ENCODE assay signal across 8 cellular contexts in the genomic region with DNA sequence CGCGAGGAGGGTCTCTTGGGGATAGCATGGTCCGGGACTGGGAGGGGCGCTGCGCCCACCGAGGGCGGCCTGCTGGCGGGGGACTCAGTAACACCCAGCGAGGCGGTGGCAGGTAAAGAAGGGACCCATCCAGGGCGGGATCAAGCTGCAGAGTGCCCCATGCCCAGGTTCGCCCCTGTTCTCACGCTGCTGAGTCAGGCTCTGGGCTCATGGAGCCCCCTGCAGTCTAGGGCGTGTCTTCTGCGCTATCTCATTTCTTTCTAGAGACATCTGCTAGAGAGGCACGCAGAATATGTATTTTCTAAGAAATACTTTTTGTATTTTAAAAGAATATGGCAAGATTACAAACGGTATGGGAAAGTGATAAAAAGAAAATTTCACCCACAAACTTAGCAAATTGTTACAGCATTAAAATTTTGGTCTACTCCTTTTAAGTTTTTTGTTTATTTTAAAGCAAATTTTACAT. TPM values are rescaled to one million over a fixed set of nuclear protein-coding genes. Genes with fewer than 3 reads are reported as not detected.
DNase-seq lines count a peak whose midpoint lies in the region; ATAC-seq and TF ChIP-seq lines count a peak whose summit lies in the region.

No MANE protein-coding gene starts in this region.

- TF ChIP-seq CTCF in epithelial cell of proximal tubule (conservative IDR thresholded peaks at IDR 0.05; ENCODE audit: low read depth, low read length): peak; percentile 24

- H3K4me3 ChIP-seq in HUES48 (ENCODE audit: low read depth, low read length) (peak overlapping the region; percentile 76), epithelial cell of proximal tubule (ENCODE audit: low read depth, low read length) (peak overlapping the region; percentile 84), muscle layer of duodenum (ENCODE audit: low read depth in 1 of 2, low read length in 2 of 2) (peak overlapping the region; percentile 65 to 88)

- DNase-seq in D341Med (ENCODE audit: low spot score) (peak; percentile 77), epithelial cell of proximal tubule (ENCODE audit: low read depth) (no peak), GM03348 (ENCODE audit: low spot score) (no peak)

- no peaks in the 10 kb centered on the region for H3K36me3 ChIP-seq in HUES48 (ENCODE audit: control insufficient read depth, insufficient read depth, low read length)
- no peaks in the 10 kb centered on the region for H3K36me3 ChIP-seq in muscle layer of duodenum (ENCODE audit: control insufficient read depth in 1 of 2, insufficient read depth in 2 of 2, low read length in 2 of 2)

- no peaks in the 10 kb centered on the region for H3K9me3 ChIP-seq in HUES48 (ENCODE audit: control insufficient read depth, insufficient read depth, low read length)
- peaks cover 0 to 10% of the 10 kb centered on the region in 2 donors for H3K9me3 ChIP-seq in muscle layer of duodenum (ENCODE audit: control insufficient read depth in 1 of 2, low read length in 2 of 2)

- H3K4me1 ChIP-seq in HUES48 (ENCODE audit: control insufficient read depth, insufficient read depth, low read length) (peaks cover 9% of the 10 kb centered on the region; the same call in 1 of the 2 replicates), muscle layer of duodenum (ENCODE audit: control insufficient read depth in 1 of 2, insufficient read depth in 2 of 2, low read length in 2 of 2) (peaks cover 6 to 26% of the 10 kb centered on the region in 2 donors)

- peak; percentile 50 for ATAC-seq in GM19397 (IDR thresholded peaks at IDR 0.05; ENCODE audit: unreplicated experiment)
- ATAC-seq in SK-N-SH treated with all-trans-retinoic acid at 6 μM for 48 hours: peak; percentile 77
- no peak for ATAC-seq in HG02610 (IDR thresholded peaks at IDR 0.05; ENCODE audit: unreplicated experiment)

- H3K27ac ChIP-seq in HUES48 (ENCODE audit: low read depth, low read length): no peak overlapping the region
- H3K27ac ChIP-seq in muscle layer of duodenum (ENCODE audit: low read length): no peak overlapping the region

- H3K27me3 ChIP-seq in HUES48 (ENCODE audit: control insufficient read depth, insufficient read depth, low read length): peaks cover 47% of the 10 kb centered on the region
- H3K27me3 ChIP-seq in muscle layer of duodenum (ENCODE audit: low read depth, low read length): no peaks in the 10 kb centered on the region

- peak overlapping the region; percentile 65 for H3K9ac ChIP-seq in HUES48 (ENCODE audit: low read depth, low read length)

TF ChIP-seq in SK-N-SH treated with all-trans-retinoic acid at 6 μM for 48 hours, 23 proteins besides CTCF, POLR2A, EP300 and RAD21:
- TF ChIP-seq ZFP30 (CRISPR knock-in tag; IDR thresholded peaks at IDR 0.05): no peak
TF ChIP-seq in SK-N-SH treated with all-trans-retinoic acid at 6 μM for 48 hours: peak in this region for 0.

RNA-seq across cellular contexts. Expression of a gene that starts 0.9 kb away (rescaled TPM):
- total RNA-seq in epithelial cell of proximal tubule: 33.6 and 39.3 TPM in 2 replicates

RNA-seq across cellular contexts. Expression of a gene that starts 4.8 kb away (rescaled TPM):
- 0.06 TPM in 1 of 2 replicates, not detected in the other for total RNA-seq in epithelial cell of proximal tubule
